In genomic region chr9:926976-927375, GRCh38 we compare ENCODE assay signal across 12 cellular contexts.
DNase-seq lines count a peak whose midpoint lies in the region.
"Had no signal": no experiment of that assay in that cellular context is flagged by ENCODE, and none has a peak within 500 bp of the region (broad histone marks: within the 10 kb centered on the region; RNA-seq: fewer than 3 reads in every experiment).

No MANE protein-coding gene starts in this region.

- DNase-seq in NCI-H510A treated with DMSO at 0.1 percent for 48 hours (lab: John Stamatoyannopoulos, UW) (peak; percentile 37), NCI-H510A (lab: John Stamatoyannopoulos, UW) (no peak), left kidney (ENCODE audit: low read depth, low spot score) (peak; percentile 45), NCI-H345 treated with DMSO at 0.1 percent for 48 hours (lab: John Stamatoyannopoulos, UW; ENCODE audit: unreplicated experiment) (no peak), dedifferentiated amniotic fluid mesenchymal stem cell (ENCODE audit: extremely low spot score) (no peak)
- DNase-seq: AML-193; Caco-2; Calu3; CD4-positive, alpha-beta T cell; CD8-positive, alpha-beta T cell; DMS79 treated with DMSO at 0.1 percent for 48 hours; GF-D8 had no signal

Comparison
In these comparisons a context has a peak if more than half of its experiments do, and no peak if none do; other contexts are left out.
1. DNase-seq: peak in NCI-H510A treated with DMSO at 0.1 percent for 48 hours (single experiment) and left kidney (single experiment); none in NCI-H510A (single experiment), NCI-H345 treated with DMSO at 0.1 percent for 48 hours (single experiment) and dedifferentiated amniotic fluid mesenchymal stem cell (single experiment).